19 cellular contexts compared by ENCODE assay signal in genomic region chr17:32287804-32288511, GRCh38. TPM values are rescaled to one million over a fixed set of nuclear protein-coding genes. Genes with fewer than 3 reads are reported as not detected.
DNase-seq lines count a peak whose midpoint lies in the region; ATAC-seq, FAIRE-seq and TF ChIP-seq lines count a peak whose summit lies in the region.
"Had no signal": no experiment of that assay in that cellular context is flagged by ENCODE, and none has a peak within 500 bp of the region (broad histone marks: within the 10 kb centered on the region; RNA-seq: fewer than 3 reads in every experiment).

No MANE protein-coding gene starts in this region.

- TF ChIP-seq EP300 in K562 (IDR thresholded peaks at IDR 0.05; ENCODE audit: low read length), result no peak

- H3K18ac ChIP-seq in H9 (ENCODE audit: insufficient read length, low read depth, low read length), result no peak overlapping the region

- peak; percentile 28; the same call in 1 of the 3 replicates for TF ChIP-seq CTCF in H9 (conservative IDR thresholded peaks at IDR 0.05)
- TF ChIP-seq CTCF in K562 (IDR thresholded peaks at IDR 0.05 in 2 of 3, conservative IDR thresholded peaks at IDR 0.05 in 1 of 3; ENCODE audit: insufficient read depth in 2 of 3, low read depth in 1 of 3, low read length in 3 of 3), result no peak

- no peak overlapping the region for H2BK5ac ChIP-seq in H9 (ENCODE audit: insufficient read length, low read length)

- no peak overlapping the region for H4K91ac ChIP-seq in H9 (ENCODE audit: insufficient read length, low read depth, low read length)

- no peak overlapping the region for H4K8ac ChIP-seq in H9 (replicated peaks; ENCODE audit: insufficient read length, low read depth, low read length)

- H3K27ac ChIP-seq in H9 (ENCODE audit: insufficient read length, low read depth, low read length) (no peak overlapping the region), K562 (ENCODE audit: extremely low read depth, low read depth, low read length) (peak overlapping the region; percentile 76; the same call in 1 of the 3 replicates), layer of hippocampus (ENCODE audit: low read depth, low read length) (peak overlapping the region; percentile 85)
- H3K27ac ChIP-seq: 22Rv1 had no signal

- H4K20me1 ChIP-seq in H9 (ENCODE audit: control insufficient read depth, insufficient read depth, insufficient read length), result no peaks in the 10 kb centered on the region
- H4K20me1 ChIP-seq in K562 (replicated peaks; ENCODE audit: control insufficient read depth, insufficient read depth, low read length), result no peaks in the 10 kb centered on the region

- no peaks in the 10 kb centered on the region for H3K79me1 ChIP-seq in H9 (ENCODE audit: insufficient read depth, low read depth, low read length, poor library complexity, severe bottlenecking)

- in situ Hi-C loops in K562 (cut with MboI), result no loop called here

- H3K4me3 Mint-ChIP-seq in H9, result no peak overlapping the region
- H3K4me3 Mint-ChIP-seq: CD8-positive, alpha-beta memory T cell; IgD-negative memory B cell had no signal

- intact Hi-C loops in K562 (cut with micrococcal nuclease), result no loop called here

- FAIRE-seq in K562 (lab: Jason Lieb, UNC), result peak; percentile 15
- FAIRE-seq: GM12892 had no signal

- H3K9me3 Mint-ChIP-seq in H9, result no peaks in the 10 kb centered on the region; a peak in 1 of 5 replicates
- H3K9me3 Mint-ChIP-seq: CD8-positive, alpha-beta memory T cell; IgD-negative memory B cell had no signal

- no peaks in the 10 kb centered on the region for H3K27me3 ChIP-seq in H9 (ENCODE audit: insufficient read depth, low read length)
- no peaks in the 10 kb centered on the region for H3K27me3 ChIP-seq in K562 (ENCODE audit: control insufficient read depth in 2 of 2, insufficient read depth in 2 of 2, low read length in 2 of 2)
- H3K27me3 ChIP-seq in layer of hippocampus (ENCODE audit: control insufficient read depth, insufficient read depth, low read length), result no peaks in the 10 kb centered on the region
- H3K27me3 ChIP-seq: BE2C had no signal

- peaks cover 7% of the 10 kb centered on the region for H3K27me3 Mint-ChIP-seq in H9 (ENCODE audit: low read depth)

- CTCF ChIA-PET in K562 (lab: Yijun Ruan, JAX; ENCODE audit: low intra/inter-chr PET ratio), result no interaction called here

- H3K79me2 ChIP-seq in H9 (ENCODE audit: insufficient read depth, low read length), result no peaks in the 10 kb centered on the region
- no peaks in the 10 kb centered on the region for H3K79me2 ChIP-seq in K562 (ENCODE audit: control insufficient read depth, insufficient read depth, low read length)

- POLR2A ChIA-PET in K562 (lab: Yijun Ruan, JAX), result interaction anchor here (1.1 to 2.7 kb wide), 3 partner anchors 10 to 15 kb away, joined by 3 to 14 read pairs (median 5); no protein-coding TSS in a partner anchor

- H3K4me2 ChIP-seq in H9 (ENCODE audit: insufficient read depth, insufficient read length, low read length) (no peak overlapping the region), K562 (ENCODE audit: insufficient read depth, low read length) (no peak overlapping the region; the same call in 1 of the 2 replicates)

- no peak overlapping the region for H2BK15ac ChIP-seq in H9 (ENCODE audit: low read depth, low read length)

- no peaks in the 10 kb centered on the region; the same call in 2 of the 3 replicates for H3K36me3 ChIP-seq in K562 (ENCODE audit: control insufficient read depth, insufficient read depth, low read length)
- H3K36me3 ChIP-seq: BE2C had no signal

- BruUV-seq in K562 (replicated peaks; lab: Mats Ljungman, UMichigan), result no TSS peak

- ATAC-seq in K562, result no peak
- no peak for ATAC-seq in GM19455 (IDR thresholded peaks at IDR 0.05; ENCODE audit: unreplicated experiment)

- H3K4me1 ChIP-seq in H9 (ENCODE audit: insufficient read depth, low read length), result peaks cover 11% of the 10 kb centered on the region; the same call in 1 of the 2 replicates
- H3K4me1 ChIP-seq in K562 (replicated peaks in 1 of 2; ENCODE audit: control insufficient read depth in 2 of 2, insufficient read depth in 2 of 2, low read length in 2 of 2), result peaks cover 35 to 49% of the 10 kb centered on the region in 2 experiments

- H3K27ac Mint-ChIP-seq in H9, result peak overlapping the region; percentile 17 to 90 (median 84); a peak in 6 of 7 replicates
- H3K27ac Mint-ChIP-seq: IgD-negative memory B cell had no signal

- no peak overlapping the region for H3K23ac ChIP-seq in H9 (ENCODE audit: insufficient read length, low read depth, low read length)

- DNase-seq in DMS53 (lab: John Stamatoyannopoulos, UW) (peak; percentile 31), DMS53 treated with DMSO at 0.1 percent for 48 hours (lab: John Stamatoyannopoulos, UW; ENCODE audit: unreplicated experiment) (no peak), H9 (peak; percentile 74), K562 (ENCODE audit: extremely low read depth in 1 of 4, low spot score in 3 of 4) (no peak), amygdala (lab: John Stamatoyannopoulos, UW) (no peak), T-helper 1 cell (no peak)
- DNase-seq: BE2C; CD8-positive, alpha-beta memory T cell; GOT3; NCI-H1105 treated with DMSO at 0.1 percent for 48 hours; NCI-H187; NCI-H69; OCI-M1; RPMI8226 had no signal

- 0 out of 4 replicates have a peak, but pooled peaks of 1 of the 2 experiments have one; percentile 6 for TF ChIP-seq RAD21 in K562 (CRISPR knock-in tag; conservative IDR thresholded peaks at IDR 0.05 in 1 of 2, IDR thresholded peaks at IDR 0.05 in 1 of 2)

- H3K14ac ChIP-seq in H9 (ENCODE audit: insufficient read depth, low read length), result no peak overlapping the region

- TF ChIP-seq POLR2A in K562 (conservative IDR thresholded peaks at IDR 0.05), result no peak

- no CpG with 5 or more reads among the region's 10 CpGs for WGBS in H9 (ENCODE audit: extremely low coverage, insufficient read length, low lambda C conversion rate)
- 75% methylated on average over 10 of the region's 10 CpGs for WGBS in K562 (ENCODE audit: insufficient coverage, low coverage, missing lambda C conversion rate)

- H3T11ph ChIP-seq in H9 (ENCODE audit: low read length), result no peak overlapping the region

- no peak overlapping the region for H2AK5ac ChIP-seq in H9 (ENCODE audit: insufficient read length, low read length)

- no peaks in the 10 kb centered on the region for H3K9me3 ChIP-seq in H9 (ENCODE audit: control insufficient read depth, low read depth, low read length)
- no peaks in the 10 kb centered on the region for H3K9me3 ChIP-seq in K562 (replicated peaks; ENCODE audit: control insufficient read depth, insufficient read depth, low read depth, low read length)
- H3K9me3 ChIP-seq: BE2C had no signal

- H3K4me3 ChIP-seq in K562, result no peak overlapping the region

- H3K4ac ChIP-seq in H9 (ENCODE audit: low read depth, low read length), result no peak overlapping the region

- no peak overlapping the region for H3K56ac ChIP-seq in H9 (ENCODE audit: insufficient read length, low read depth, low read length)

- no peak overlapping the region for H2BK12ac ChIP-seq in H9 (ENCODE audit: insufficient read length, low read depth, low read length)

- H3K9ac ChIP-seq in H9 (ENCODE audit: extremely low read depth, insufficient read length, low read length) (no peak overlapping the region), K562 (ENCODE audit: insufficient read depth in 1 of 2, low read depth in 2 of 2, low read length in 2 of 2) (peak overlapping the region in 1 of 2 experiments; percentile 81; a peak in 2 of 4 replicates)

- H4K5ac ChIP-seq in H9 (ENCODE audit: insufficient read length, low read depth, low read length), result no peak overlapping the region

- no peaks in the 10 kb centered on the region for H3K9me1 ChIP-seq in K562 (ENCODE audit: control insufficient read depth, insufficient read depth, low read length)

- no peaks in the 10 kb centered on the region for H3K23me2 ChIP-seq in H9 (ENCODE audit: insufficient read length, low read depth, low read length, poor library complexity, severe bottlenecking)

- H2BK20ac ChIP-seq in H9 (ENCODE audit: low read depth, low read length, poor library complexity, severe bottlenecking), result no peak overlapping the region

- H3K36me3 Mint-ChIP-seq in H9 (ENCODE audit: insufficient read depth in 1 of 3, low read depth in 3 of 3), result peaks cover 0 to 20% (median 7%) of the 10 kb centered on the region in 3 experiments; a peak in 5 of 7 replicates
- H3K36me3 Mint-ChIP-seq: CD8-positive, alpha-beta memory T cell had no signal

- H3K4me1 Mint-ChIP-seq in H9, result peaks cover 68 to 81% of the 10 kb centered on the region in 2 experiments
- H3K4me1 Mint-ChIP-seq: CD8-positive, alpha-beta memory T cell had no signal

- H2AFZ ChIP-seq in H9 (ENCODE audit: low read length) (no peak overlapping the region), K562 (ENCODE audit: low read depth, low read length) (peak overlapping the region; percentile 43; the same call in 1 of the 2 replicates)

- no peak overlapping the region for H2BK120ac ChIP-seq in H9 (ENCODE audit: low read depth, low read length, poor library complexity, severe bottlenecking)

RNA-seq across cellular contexts. Expression of gene RHBDL3, which starts 22.3 kb away (rescaled TPM):
- total RNA-seq in H9 (2021), result 8.7 and 12.5 TPM in 2 replicates
- total RNA-seq in K562 (2011; cell fraction: chromatin; rRNA removed; ENCODE audit: low replicate concordance), result 0.26 and 0.76 TPM in 2 replicates
- 0.33 and 0.53 TPM in 2 replicates for total RNA-seq in K562 (2011; cell fraction: nucleolus; rRNA removed)
- total RNA-seq in K562 (2011; cell fraction: nucleoplasm; rRNA removed), result 0.37 and 0.69 TPM in 2 replicates
- total RNA-seq in K562 (2014; rRNA removed), result 0.08 and 0.09 TPM in 2 replicates
- 0.03 and 0.07 TPM in 2 replicates for total RNA-seq in K562 (2014; rRNA removed; fragmentation: Illumina TruSeq; extraction: Trizol)
- total RNA-seq in K562 (2015; rRNA removed; fragmentation: Illumina TruSeq; extraction: Trizol), result 0.08 TPM in 1 of 2 replicates, not detected in the other
- 0.13 and 0.31 TPM in 2 replicates for total RNA-seq in K562 (2021)
- 0.07 and 0.22 TPM in 2 replicates for polyA plus RNA-seq in K562 (2011; rRNA removed)
- polyA plus RNA-seq in K562 (2011; cell fraction: cytosol; rRNA removed), result 0.10 and 0.54 TPM in 2 replicates
- 0.06 and 0.46 TPM in 2 replicates for polyA plus RNA-seq in K562 (2011; cell fraction: nucleus; rRNA removed)
- polyA plus RNA-seq in K562 (2012), result 0.03 and 0.05 TPM in 2 replicates
- 0.03 and 0.06 TPM in 2 replicates for polyA plus RNA-seq in K562 (2014; fragmentation: Illumina TruSeq; extraction: Trizol)
- not detected for polyA plus RNA-seq in K562 (2014; fragmentation: Nextera tagmentation; extraction: Ambion mirVana)
- polyA plus RNA-seq in K562 (2014; rRNA removed), result 0.01 TPM in 1 of 2 replicates, not detected in the other
- polyA minus RNA-seq in K562 (2011; rRNA and poly(A)+ RNA removed), result 0.06 and 0.32 TPM in 2 replicates
- polyA minus RNA-seq in K562 (2011; cell fraction: cytosol; rRNA and poly(A)+ RNA removed), result not detected in 2 replicates
- not detected in 2 replicates for polyA minus RNA-seq in K562 (2011; cell fraction: nucleus; rRNA and poly(A)+ RNA removed)
- polyA plus RNA-seq: CD8-positive, alpha-beta memory T cell; IgD-negative memory B cell had no signal

RNA-seq across cellular contexts. Expression of gene C17orf75, which starts 54.0 kb away (rescaled TPM):
- total RNA-seq in H9 (2021) (37.4 and 40.4 TPM in 2 replicates), K562 (2014; rRNA removed) (17.4 and 24.8 TPM in 2 replicates), K562 (2014; rRNA removed; fragmentation: Illumina TruSeq; extraction: Trizol) (21.2 and 22.4 TPM in 2 replicates), K562 (2015; rRNA removed; fragmentation: Illumina TruSeq; extraction: Trizol) (15.0 and 16.1 TPM in 2 replicates), K562 (2021) (17.3 and 18.5 TPM in 2 replicates)
- 21.1 and 30.2 TPM in 2 replicates for total RNA-seq in K562 (2011; cell fraction: chromatin; rRNA removed; ENCODE audit: low replicate concordance)
- total RNA-seq in K562 (2011; cell fraction: nucleolus; rRNA removed), result 10.5 and 11.2 TPM in 2 replicates
- 21.6 and 26.5 TPM in 2 replicates for total RNA-seq in K562 (2011; cell fraction: nucleoplasm; rRNA removed)
- polyA plus RNA-seq in K562 (2011; rRNA removed) (14.1 and 26.1 TPM in 2 replicates), K562 (2014; fragmentation: Illumina TruSeq; extraction: Trizol) (15.1 and 15.5 TPM in 2 replicates), K562 (2014; fragmentation: Nextera tagmentation; extraction: Ambion mirVana) (10 to 100 TPM; 49.6 to 55.7 TPM), K562 (2014; rRNA removed) (17.0 and 20.4 TPM in 2 replicates)
- 5.5 and 8.6 TPM in 2 replicates for polyA plus RNA-seq in K562 (2011; cell fraction: cytosol; rRNA removed)
- polyA plus RNA-seq in K562 (2011; cell fraction: nucleus; rRNA removed), result 11.0 and 15.2 TPM in 2 replicates
- 18.6 and 24.7 TPM in 2 replicates for polyA plus RNA-seq in K562 (2012)
- 9.7 and 16.0 TPM in 2 replicates for polyA minus RNA-seq in K562 (2011; rRNA and poly(A)+ RNA removed)
- polyA minus RNA-seq in K562 (2011; cell fraction: cytosol; rRNA and poly(A)+ RNA removed), result 4.6 and 7.2 TPM in 2 replicates
- 4.6 and 5.6 TPM in 2 replicates for polyA minus RNA-seq in K562 (2011; cell fraction: nucleus; rRNA and poly(A)+ RNA removed)

Comparison
In these comparisons a context has a peak if more than half of its experiments do, and no peak if none do; other contexts are left out.
1. DNase-seq: peak in DMS53 (single experiment) and H9 (single experiment); none in DMS53 treated with DMSO at 0.1 percent for 48 hours (single experiment), K562 (0 of 4), amygdala (0 of 56) and T-helper 1 cell (0 of 5).